29 cellular contexts compared by ENCODE assay signal in genomic region chr10:30411263-30411662, GRCh38.
"Had no signal": no experiment of that assay in that cellular context is flagged by ENCODE, and none has a peak within 500 bp of the region (broad histone marks: within the 10 kb centered on the region; RNA-seq: fewer than 3 reads in every experiment).

No MANE protein-coding gene starts in this region.

- H3K27ac ChIP-seq: stomach, suprapubic skin, testis, thoracic aorta, thyroid gland, tibial artery, tibial nerve, transverse colon, upper lobe of left lung, upper lobe of right lung, uterus, vagina had no signal

- H3K36me3 ChIP-seq: stomach, suprapubic skin, thoracic aorta, thyroid gland, tibial artery, tibial nerve, transverse colon, upper lobe of left lung, upper lobe of right lung, uterus, vagina had no signal

- H3K9me3 Mint-ChIP-seq: stimulated activated effector memory CD8-positive, alpha-beta T cell treated with anti-CD3 and anti-CD28 coated beads, Interleukin-12 subunit alpha, Interleukin-12 subunit beta, amount 100 ng/mL, for 72 hours; stimulated activated memory B cell treated with anti-CD40 and anti-IgM and Interleukin-4, amounts not matched to agents 10 μg/mL and 1 μg/mL and 100 μg/mL, for 72 hours; stimulated activated naive B cell treated with anti-CD40 and anti-IgM and Interleukin-4, amounts not matched to agents 10 μg/mL and 1 μg/mL and 100 μg/mL, for 72 hours; stimulated activated naive CD8-positive, alpha-beta T cell treated with anti-CD3 and anti-CD28 coated beads, Interleukin-15, amount 100 ng/mL, for 72 hours; stimulated activated naive CD8-positive, alpha-beta T cell treated with anti-CD3 and anti-CD28 coated beads, Interleukin-15, Interleukin-2, amounts not matched to agents 100 ng/mL and 50 ng/mL, for 24 hours; type B pancreatic cell had no signal

- H3K27me3 ChIP-seq: stomach, suprapubic skin, testis, thyroid gland, tibial artery, tibial nerve, transverse colon, upper lobe of left lung, upper lobe of right lung, uterus, vagina had no signal

- DNase-seq: stimulated activated CD4-positive, alpha-beta T cell treated with anti-CD3 and anti-CD28 coated beads, Interleukin-2, amount 100 ng/mL, for 48 hours; stimulated activated CD4-positive, alpha-beta T cell treated with anti-CD3 and anti-CD28 coated beads, Interleukin-4, amount 100 ng/mL, for 1 hour; stimulated activated CD4-positive, alpha-beta T cell treated with anti-CD3 and anti-CD28 coated beads, Interleukin-4, amount 100 ng/mL, for 24 hours; stimulated activated CD4-positive, alpha-beta T cell treated with anti-CD3 and anti-CD28 coated beads, Interleukin-4, amount 100 ng/mL, for 4 hours; stimulated activated CD8-positive, alpha-beta memory T cell treated with anti-CD3 and anti-CD28 coated beads, Interleukin-4, amount 100 ng/mL, for 48 hours; stimulated activated naive B cell treated with anti-CD40 and anti-IgM and Interleukin-4, amounts not matched to agents 10 μg/mL and 1 μg/mL and 100 μg/mL, for 72 hours; stimulated activated naive CD4-positive, alpha-beta T cell; stimulated activated naive CD4-positive, alpha-beta T cell treated with Interleukin-2 at 50 U/mL for 16 hours; stimulated activated naive CD8-positive, alpha-beta T cell treated with anti-CD3 and anti-CD28 coated beads, Interleukin-15, amount 100 ng/mL, for 72 hours; stimulated activated naive CD8-positive, alpha-beta T cell treated with anti-CD3 and anti-CD28 coated beads, Interleukin-15, Interleukin-2, amounts not matched to agents 100 U/mL and 50 U/mL, for 24 hours; stomach; substantia nigra; testis; thyroid gland; tibial artery; transverse colon; trophoblast cell; upper lobe of left lung; upper lobe of right lung; uterus had no signal

- H3K4me1 Mint-ChIP-seq: stimulated activated effector memory CD8-positive, alpha-beta T cell treated with anti-CD3 and anti-CD28 coated beads, Interleukin-12 subunit alpha, Interleukin-12 subunit beta, amount 100 ng/mL, for 72 hours had no signal

- ATAC-seq: stimulated activated effector memory CD8-positive, alpha-beta T cell treated with anti-CD3 and anti-CD28 coated beads, Interleukin-12 subunit alpha, Interleukin-12 subunit beta, amount 100 ng/mL, for 72 hours; stimulated activated memory B cell treated with anti-CD40 and anti-IgM and Interleukin-4, amounts not matched to agents 10 μg/mL and 1 μg/mL and 100 μg/mL, for 72 hours; stimulated activated naive B cell treated with anti-CD40 and anti-IgM and Interleukin-4, amounts not matched to agents 10 μg/mL and 1 μg/mL and 100 μg/mL, for 72 hours; stimulated activated naive CD8-positive, alpha-beta T cell treated with anti-CD3 and anti-CD28 coated beads, Interleukin-15, amount 100 ng/mL, for 72 hours; stimulated activated naive CD8-positive, alpha-beta T cell treated with anti-CD3 and anti-CD28 coated beads, Interleukin-15, Interleukin-2, amounts not matched to agents 100 U/mL and 50 U/mL, for 24 hours; upper lobe of right lung had no signal

- H3K4me3 Mint-ChIP-seq: stimulated activated effector memory CD8-positive, alpha-beta T cell treated with anti-CD3 and anti-CD28 coated beads, Interleukin-12 subunit alpha, Interleukin-12 subunit beta, amount 100 ng/mL, for 72 hours; stimulated activated memory B cell treated with anti-CD40 and anti-IgM and Interleukin-4, amounts not matched to agents 10 μg/mL and 1 μg/mL and 100 μg/mL, for 72 hours; stimulated activated naive B cell treated with anti-CD40 and anti-IgM and Interleukin-4, amounts not matched to agents 10 μg/mL and 1 μg/mL and 100 μg/mL, for 72 hours; stimulated activated naive CD8-positive, alpha-beta T cell treated with anti-CD3 and anti-CD28 coated beads, Interleukin-15, amount 100 ng/mL, for 72 hours; stimulated activated naive CD8-positive, alpha-beta T cell treated with anti-CD3 and anti-CD28 coated beads, Interleukin-15, Interleukin-2, amounts not matched to agents 100 ng/mL and 50 ng/mL, for 24 hours; type B pancreatic cell had no signal

- FAIRE-seq: urothelium cell line had no signal

- H3K4me3 ChIP-seq: stomach, suprapubic skin, testis, thoracic aorta, thyroid gland, tibial artery, tibial nerve, transverse colon, upper lobe of left lung, upper lobe of right lung, uterus, vagina had no signal

- H3K4me1 ChIP-seq: testis, thyroid gland, tibial artery, transverse colon, uterus, vagina had no signal

- H3K9me3 ChIP-seq: stomach, suprapubic skin, testis, thoracic aorta, thyroid gland, tibial artery, tibial nerve, transverse colon, upper lobe of left lung, upper lobe of right lung, uterus, vagina had no signal

- H3K27ac Mint-ChIP-seq: stimulated activated effector memory CD8-positive, alpha-beta T cell treated with anti-CD3 and anti-CD28 coated beads, Interleukin-12 subunit alpha, Interleukin-12 subunit beta, amount 100 ng/mL, for 72 hours; stimulated activated memory B cell treated with anti-CD40 and anti-IgM and Interleukin-4, amounts not matched to agents 10 μg/mL and 1 μg/mL and 100 μg/mL, for 72 hours; stimulated activated naive B cell treated with anti-CD40 and anti-IgM and Interleukin-4, amounts not matched to agents 10 μg/mL and 1 μg/mL and 100 μg/mL, for 72 hours; stimulated activated naive CD8-positive, alpha-beta T cell treated with anti-CD3 and anti-CD28 coated beads, Interleukin-15, Interleukin-2, amounts not matched to agents 100 ng/mL and 50 ng/mL, for 24 hours; type B pancreatic cell had no signal

- H3K36me3 Mint-ChIP-seq: stimulated activated effector memory CD8-positive, alpha-beta T cell treated with anti-CD3 and anti-CD28 coated beads, Interleukin-12 subunit alpha, Interleukin-12 subunit beta, amount 100 ng/mL, for 72 hours; stimulated activated memory B cell treated with anti-CD40 and anti-IgM and Interleukin-4, amounts not matched to agents 10 μg/mL and 1 μg/mL and 100 μg/mL, for 72 hours; stimulated activated naive B cell treated with anti-CD40 and anti-IgM and Interleukin-4, amounts not matched to agents 10 μg/mL and 1 μg/mL and 100 μg/mL, for 72 hours; type B pancreatic cell had no signal

- H3K27me3 Mint-ChIP-seq: stimulated activated memory B cell treated with anti-CD40 and anti-IgM and Interleukin-4, amounts not matched to agents 10 μg/mL and 1 μg/mL and 100 μg/mL, for 72 hours; stimulated activated naive B cell treated with anti-CD40 and anti-IgM and Interleukin-4, amounts not matched to agents 10 μg/mL and 1 μg/mL and 100 μg/mL, for 72 hours; stimulated activated naive CD8-positive, alpha-beta T cell treated with anti-CD3 and anti-CD28 coated beads, Interleukin-15, amount 100 ng/mL, for 72 hours; stimulated activated naive CD8-positive, alpha-beta T cell treated with anti-CD3 and anti-CD28 coated beads, Interleukin-15, Interleukin-2, amounts not matched to agents 100 ng/mL and 50 ng/mL, for 24 hours; type B pancreatic cell had no signal
